ENCODE assay signal across 28 cellular contexts in genomic region chr19:57954996-57955395, GRCh38. TPM values are rescaled to one million over a fixed set of nuclear protein-coding genes. Genes with fewer than 3 reads are reported as not detected.
"Had no signal": no experiment of that assay in that cellular context is flagged by ENCODE, and none has a peak within 500 bp of the region (broad histone marks: within the 10 kb centered on the region; RNA-seq: fewer than 3 reads in every experiment).

No MANE protein-coding gene starts in this region.

- H3K4me3 Mint-ChIP-seq: stimulated activated effector memory CD8-positive, alpha-beta T cell treated with anti-CD3 and anti-CD28 coated beads, Interleukin-12 subunit alpha, Interleukin-12 subunit beta, amount 100 ng/mL, for 72 hours; stimulated activated memory B cell treated with anti-CD40 and anti-IgM and Interleukin-4, amounts not matched to agents 10 μg/mL and 1 μg/mL and 100 μg/mL, for 72 hours; stimulated activated naive B cell treated with anti-CD40 and anti-IgM and Interleukin-4, amounts not matched to agents 10 μg/mL and 1 μg/mL and 100 μg/mL, for 72 hours; stimulated activated naive CD8-positive, alpha-beta T cell treated with anti-CD3 and anti-CD28 coated beads, Interleukin-15, Interleukin-2, amounts not matched to agents 100 ng/mL and 50 ng/mL, for 24 hours; type B pancreatic cell had no signal

- ATAC-seq: stimulated activated effector memory CD8-positive, alpha-beta T cell treated with anti-CD3 and anti-CD28 coated beads, Interleukin-12 subunit alpha, Interleukin-12 subunit beta, amount 100 ng/mL, for 72 hours; stimulated activated memory B cell treated with anti-CD40 and anti-IgM and Interleukin-4, amounts not matched to agents 10 μg/mL and 1 μg/mL and 100 μg/mL, for 72 hours; stimulated activated naive B cell treated with anti-CD40 and anti-IgM and Interleukin-4, amounts not matched to agents 10 μg/mL and 1 μg/mL and 100 μg/mL, for 72 hours; stimulated activated naive CD8-positive, alpha-beta T cell treated with anti-CD3 and anti-CD28 coated beads, Interleukin-15, Interleukin-2, amounts not matched to agents 100 U/mL and 50 U/mL, for 24 hours; upper lobe of right lung had no signal

- H3K9me3 ChIP-seq: testis, thyroid gland, uterus, vagina had no signal

- DNase-seq: stimulated activated CD4-positive, alpha-beta T cell treated with anti-CD3 and anti-CD28 coated beads, Interleukin-2, amount 100 ng/mL, for 48 hours; stimulated activated CD4-positive, alpha-beta T cell treated with anti-CD3 and anti-CD28 coated beads, Interleukin-4, amount 100 ng/mL, for 1 hour; stimulated activated CD4-positive, alpha-beta T cell treated with anti-CD3 and anti-CD28 coated beads, Interleukin-4, amount 100 ng/mL, for 24 hours; stimulated activated CD4-positive, alpha-beta T cell treated with anti-CD3 and anti-CD28 coated beads, Interleukin-4, amount 100 ng/mL, for 4 hours; stimulated activated CD8-positive, alpha-beta memory T cell treated with anti-CD3 and anti-CD28 coated beads, Interleukin-4, amount 100 ng/mL, for 48 hours; stimulated activated naive B cell treated with anti-CD40 and anti-IgM and Interleukin-4, amounts not matched to agents 10 μg/mL and 1 μg/mL and 100 μg/mL, for 72 hours; stimulated activated naive CD4-positive, alpha-beta T cell; stimulated activated naive CD4-positive, alpha-beta T cell treated with Interleukin-2 at 50 U/mL for 16 hours; stimulated activated naive CD8-positive, alpha-beta T cell treated with anti-CD3 and anti-CD28 coated beads, Interleukin-15, Interleukin-2, amounts not matched to agents 100 U/mL and 50 U/mL, for 24 hours; stomach; substantia nigra; testis; thyroid gland; tibial artery; transverse colon; trophoblast cell; upper lobe of left lung; upper lobe of right lung; uterus had no signal

- H3K27me3 Mint-ChIP-seq: stimulated activated memory B cell treated with anti-CD40 and anti-IgM and Interleukin-4, amounts not matched to agents 10 μg/mL and 1 μg/mL and 100 μg/mL, for 72 hours; type B pancreatic cell had no signal

- H3K4me3 ChIP-seq: stomach, suprapubic skin, testis, thoracic aorta, thyroid gland, tibial artery, tibial nerve, transverse colon, upper lobe of left lung, upper lobe of right lung, uterus, vagina had no signal

- H3K4me1 ChIP-seq: stomach, suprapubic skin, testis, thyroid gland, tibial artery, tibial nerve, transverse colon, upper lobe of left lung, upper lobe of right lung, uterus, vagina had no signal

- H3K27ac ChIP-seq: stomach, suprapubic skin, testis, thoracic aorta, thyroid gland, tibial artery, tibial nerve, transverse colon, upper lobe of left lung, upper lobe of right lung, uterus, vagina had no signal

- FAIRE-seq: urothelium cell line had no signal

- H3K27ac Mint-ChIP-seq: stimulated activated effector memory CD8-positive, alpha-beta T cell treated with anti-CD3 and anti-CD28 coated beads, Interleukin-12 subunit alpha, Interleukin-12 subunit beta, amount 100 ng/mL, for 72 hours; stimulated activated memory B cell treated with anti-CD40 and anti-IgM and Interleukin-4, amounts not matched to agents 10 μg/mL and 1 μg/mL and 100 μg/mL, for 72 hours; stimulated activated naive B cell treated with anti-CD40 and anti-IgM and Interleukin-4, amounts not matched to agents 10 μg/mL and 1 μg/mL and 100 μg/mL, for 72 hours; stimulated activated naive CD8-positive, alpha-beta T cell treated with anti-CD3 and anti-CD28 coated beads, Interleukin-15, Interleukin-2, amounts not matched to agents 100 ng/mL and 50 ng/mL, for 24 hours; type B pancreatic cell had no signal

- H3K27me3 ChIP-seq: stomach, suprapubic skin, testis, thyroid gland, tibial artery, tibial nerve, transverse colon, upper lobe of left lung, upper lobe of right lung, uterus, vagina had no signal

- H3K9me3 Mint-ChIP-seq: type B pancreatic cell had no signal

- H3K36me3 ChIP-seq: suprapubic skin, thoracic aorta, thyroid gland, transverse colon, upper lobe of left lung, upper lobe of right lung, uterus, vagina had no signal

- H3K4me1 Mint-ChIP-seq: stimulated activated effector memory CD8-positive, alpha-beta T cell treated with anti-CD3 and anti-CD28 coated beads, Interleukin-12 subunit alpha, Interleukin-12 subunit beta, amount 100 ng/mL, for 72 hours; stimulated activated memory B cell treated with anti-CD40 and anti-IgM and Interleukin-4, amounts not matched to agents 10 μg/mL and 1 μg/mL and 100 μg/mL, for 72 hours; stimulated activated naive B cell treated with anti-CD40 and anti-IgM and Interleukin-4, amounts not matched to agents 10 μg/mL and 1 μg/mL and 100 μg/mL, for 72 hours had no signal

RNA-seq across cellular contexts. Expression of gene C19orf18, which starts 19.3 kb away (rescaled TPM):
- total RNA-seq: stomach, thoracic aorta, thyroid gland, transverse colon had no signal
